Comparison of ENCODE assay signal across 20 cellular contexts in the genomic region with DNA sequence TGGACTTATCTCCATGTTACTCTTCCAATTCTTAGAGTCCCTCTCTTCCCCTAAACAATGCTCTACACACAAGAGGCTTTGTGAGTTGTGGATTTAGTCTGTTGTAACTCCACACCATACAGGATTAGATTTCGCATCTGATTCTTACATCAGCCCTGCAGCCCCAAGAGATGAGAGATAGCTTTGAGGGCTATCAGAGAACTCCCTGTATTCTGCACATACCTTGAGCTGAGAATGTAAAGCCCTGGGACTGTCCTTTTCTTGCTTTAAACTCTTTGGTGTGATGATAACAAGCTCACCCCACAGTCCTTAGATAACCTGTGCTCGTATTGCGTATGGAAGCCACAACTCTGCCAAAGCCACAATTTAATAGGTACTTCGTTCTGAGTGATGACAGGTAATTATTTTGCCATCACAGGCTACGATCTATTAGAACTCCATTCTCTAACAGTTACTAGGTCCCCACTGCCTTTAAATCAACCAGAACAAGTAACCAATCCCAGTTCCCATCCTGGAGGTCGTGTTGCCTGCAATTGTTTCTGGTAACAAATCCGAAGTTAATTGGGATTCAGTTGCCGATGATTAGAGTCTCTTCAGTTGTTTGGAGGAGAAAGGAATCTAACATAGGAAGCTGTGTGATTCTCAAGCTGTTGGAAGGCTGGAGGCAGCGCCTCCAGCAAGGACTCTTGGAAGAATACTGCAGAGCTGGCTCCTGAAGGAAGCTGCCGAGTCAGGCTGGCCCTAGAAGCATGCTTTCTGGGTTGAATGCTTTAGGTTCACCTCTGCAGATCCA. TPM values are rescaled to one million over a fixed set of nuclear protein-coding genes. Genes with fewer than 3 reads are reported as not detected.
DNase-seq lines count a peak whose midpoint lies in the region; ATAC-seq and TF ChIP-seq lines count a peak whose summit lies in the region.
"Had no signal": no experiment of that assay in that cellular context is flagged by ENCODE, and none has a peak within 500 bp of the region (broad histone marks: within the 10 kb centered on the region; RNA-seq: fewer than 3 reads in every experiment).

No MANE protein-coding gene starts in this region.

- no peak overlapping the region for H2BK5ac ChIP-seq in mesendoderm (ENCODE audit: low read length)

- no CpG with 5 or more reads among the region's 10 CpGs for WGBS in mesendoderm (ENCODE audit: extremely low coverage, insufficient coverage, low lambda C conversion rate)

- H2BK120ac ChIP-seq in mesendoderm (ENCODE audit: low read depth, low read length), result no peak overlapping the region

- peak overlapping the region; percentile 25 for H3K18ac ChIP-seq in mesendoderm (ENCODE audit: low read length)

- H3K27ac ChIP-seq in BLaER1 (no peak overlapping the region), mesendoderm (ENCODE audit: low read depth, low read length) (no peak overlapping the region)
- H3K27ac ChIP-seq: breast epithelium, colonic mucosa, gastroesophageal sphincter, psoas muscle, suprapubic skin, vagina had no signal

- no peak overlapping the region for H3K4ac ChIP-seq in mesendoderm (ENCODE audit: low read depth, low read length)

- H3K56ac ChIP-seq in mesendoderm (ENCODE audit: low read length), result no peak overlapping the region

- no peak for ATAC-seq in HG03439 (IDR thresholded peaks at IDR 0.05; ENCODE audit: unreplicated experiment)
- ATAC-seq: gastroesophageal sphincter had no signal

- no peaks in the 10 kb centered on the region for H3K79me1 ChIP-seq in mesendoderm (ENCODE audit: low read length)

- H3K9ac ChIP-seq in BLaER1, result no peak overlapping the region
- H3K9ac ChIP-seq in mesendoderm (ENCODE audit: low read length), result no peak overlapping the region

- H3K23ac ChIP-seq in mesendoderm (ENCODE audit: low read length), result no peak overlapping the region

- no peak overlapping the region for H4K5ac ChIP-seq in mesendoderm (ENCODE audit: low read length)

- TF ChIP-seq CTCF in BE2C (IDR thresholded peaks at IDR 0.05; ENCODE audit: low read depth, low read length), result no peak

- peak; percentile 7 for DNase-seq in CD1c-positive myeloid dendritic cell (ENCODE audit: extremely low spot score)
- peak; percentile 28 for DNase-seq in MV-4-11 (lab: John Stamatoyannopoulos, UW)
- DNase-seq in mesendoderm, result peak; percentile 54
- DNase-seq in amniotic stem cell (lab: John Stamatoyannopoulos, UW), result no peak
- no peak for DNase-seq in BE2C
- DNase-seq: activated CD4-positive, alpha-beta T cell treated with anti-CD3 and anti-CD28 coated beads for 1 hour; activated gamma-delta T cell treated with Interleukin-2 at 50 U/mL for 16 hours; activated T-cell treated with anti-CD3 and anti-CD28 coated beads, Interleukin-2, amount 50 U/mL, for 1 hour; Caco-2; colonic mucosa; hypothalamus; IMR-90; NCI-H1694 had no signal

- no peaks in the 10 kb centered on the region for H3K79me2 ChIP-seq in mesendoderm (ENCODE audit: control insufficient read depth, insufficient read depth, low read length)

- H2AK5ac ChIP-seq in mesendoderm (ENCODE audit: low read length), result no peak overlapping the region

- no peak overlapping the region for H2BK15ac ChIP-seq in mesendoderm (replicated peaks; ENCODE audit: low read depth)

- H3K9me3 ChIP-seq in BLaER1 (no peaks in the 10 kb centered on the region), BE2C (no peaks in the 10 kb centered on the region)
- H3K9me3 ChIP-seq: breast epithelium, Caco-2, colonic mucosa, gastroesophageal sphincter, psoas muscle, suprapubic skin, vagina had no signal

- no peak overlapping the region for H3K4me3 ChIP-seq in BLaER1
- no peak overlapping the region for H3K4me3 ChIP-seq in mesendoderm (ENCODE audit: low read length)
- no peak overlapping the region for H3K4me3 ChIP-seq in BE2C (ENCODE audit: low read depth, low read length)
- H3K4me3 ChIP-seq: breast epithelium, colonic mucosa, gastroesophageal sphincter, psoas muscle, suprapubic skin, vagina had no signal

- H3K4me2 ChIP-seq in BLaER1, result peak overlapping the region; percentile 97; the same call in 1 of the 2 replicates
- H3K4me2 ChIP-seq in mesendoderm (ENCODE audit: low read length), result no peak overlapping the region

- H4K8ac ChIP-seq in mesendoderm (ENCODE audit: low read depth, low read length), result no peak overlapping the region

- peaks cover 16% of the 10 kb centered on the region for H4K20me1 ChIP-seq in BLaER1

- H3K36me3 ChIP-seq in BLaER1 (peaks cover 7% of the 10 kb centered on the region; the same call in 1 of the 2 replicates), mesendoderm (ENCODE audit: control insufficient read depth, insufficient read depth, low read length) (no peaks in the 10 kb centered on the region), BE2C (no peaks in the 10 kb centered on the region)
- H3K36me3 ChIP-seq: breast epithelium, colonic mucosa, gastroesophageal sphincter, suprapubic skin, vagina had no signal

- H3K4me1 ChIP-seq in BLaER1, result peaks cover 43% of the 10 kb centered on the region
- H3K4me1 ChIP-seq in mesendoderm (ENCODE audit: control insufficient read depth, low read depth, low read length), result no peaks in the 10 kb centered on the region
- no peaks in the 10 kb centered on the region for H3K4me1 ChIP-seq in BE2C
- H3K4me1 ChIP-seq: breast epithelium, Caco-2, colonic mucosa, gastroesophageal sphincter, psoas muscle, suprapubic skin, vagina had no signal

- no peaks in the 10 kb centered on the region; the same call in 1 of the 2 replicates for H3K27me3 ChIP-seq in BLaER1
- H3K27me3 ChIP-seq in mesendoderm (ENCODE audit: insufficient read depth, low read length, poor library complexity), result no peaks in the 10 kb centered on the region
- peaks cover 28% of the 10 kb centered on the region for H3K27me3 ChIP-seq in BE2C
- H3K27me3 ChIP-seq: colonic mucosa, vagina had no signal

RNA-seq across cellular contexts. Expression of a gene that starts 1.3 kb away (rescaled TPM):
- 0.60 TPM for polyA plus RNA-seq in mesendoderm (2013, experiment 1 of 2)
- 0.67 TPM for polyA plus RNA-seq in mesendoderm (2013, experiment 2 of 2)
- not detected for polyA plus RNA-seq in BE2C (2012; ENCODE audit: insufficient read depth, insufficient read length, low read depth)
- polyA plus RNA-seq: IMR-90 had no signal

Comparison
In these comparisons a context has a peak if more than half of its experiments do, and no peak if none do; other contexts are left out.
1. DNase-seq: peak in CD1c-positive myeloid dendritic cell (single experiment), MV-4-11 (single experiment) and mesendoderm (single experiment); none in amniotic stem cell (single experiment) and BE2C (single experiment).